2 cellular contexts compared by ENCODE assay signal in the genomic region with DNA sequence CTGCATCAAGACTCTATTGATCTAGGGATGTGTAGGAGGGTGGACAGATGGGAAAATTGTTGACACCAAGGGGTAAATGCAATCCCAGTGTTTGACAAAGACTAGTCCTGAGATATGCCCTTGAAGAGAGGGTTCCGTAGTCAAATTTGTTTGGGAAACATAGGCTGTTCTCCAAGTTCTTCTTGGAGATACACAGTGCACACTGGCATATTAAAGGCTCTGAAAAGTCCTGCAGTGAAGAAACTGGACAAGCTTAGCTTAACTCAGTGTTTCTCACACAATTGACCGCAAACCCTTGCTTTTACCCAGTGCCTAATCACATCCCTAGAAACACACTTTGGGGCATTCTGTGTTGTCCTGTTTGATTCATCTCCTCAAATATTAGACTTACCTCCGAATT.
A peak's percentile ranks its signal among the peaks of the same experiment; 100 is the strongest.
TF ChIP-seq lines count a peak whose summit lies in the region.

No MANE protein-coding gene starts in this region.

TF ChIP-seq in HEK293, 187 proteins besides CTCF, POLR2A, EP300 and RAD21:
- TF ChIP-seq ZNF239 (tag by site-specific recombination; IDR thresholded peaks at IDR 0.05): 0 out of 2 replicates have a peak, but pooled peaks have one; percentile 61
- no peak for TF ChIP-seq GLI4 (tag by site-specific recombination; IDR thresholded peaks at IDR 0.05)

TF ChIP-seq in K562, 482 proteins besides CTCF, POLR2A, EP300 and RAD21:
- TF ChIP-seq GABPB2 (CRISPR knock-in tag; conservative IDR thresholded peaks at IDR 0.05) (no peak), DACH1 (IDR thresholded peaks at IDR 0.05; ENCODE audit: partially characterized antibody) (no peak), TOE1 (IDR thresholded peaks at IDR 0.05; ENCODE audit: borderline replicate concordance) (no peak), TOE1 (CRISPR knock-in tag; IDR thresholded peaks at IDR 0.05; ENCODE audit: borderline replicate concordance, low read depth) (no peak), KHSRP (IDR thresholded peaks at IDR 0.05) (no peak), ZNF239 (CRISPR knock-in tag; IDR thresholded peaks at IDR 0.05) (peak; percentile 59; the same call in 1 of the 2 replicates)
- TF ChIP-seq, protein P1, sequence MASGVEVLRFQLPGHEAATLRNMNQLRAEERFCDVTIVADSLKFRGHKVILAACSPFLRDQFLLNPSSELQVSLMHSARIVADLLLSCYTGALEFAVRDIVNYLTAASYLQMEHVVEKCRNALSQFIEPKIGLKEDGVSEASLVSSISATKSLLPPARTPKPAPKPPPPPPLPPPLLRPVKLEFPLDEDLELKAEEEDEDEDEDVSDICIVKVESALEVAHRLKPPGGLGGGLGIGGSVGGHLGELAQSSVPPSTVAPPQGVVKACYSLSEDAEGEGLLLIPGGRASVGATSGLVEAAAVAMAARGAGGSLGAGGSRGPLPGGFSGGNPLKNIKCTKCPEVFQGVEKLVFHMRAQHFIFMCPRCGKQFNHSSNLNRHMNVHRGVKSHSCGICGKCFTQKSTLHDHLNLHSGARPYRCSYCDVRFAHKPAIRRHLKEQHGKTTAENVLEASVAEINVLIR (CRISPR knock-in tag; IDR thresholded peaks at IDR 0.05): no peak
